1 cellular context compared by ENCODE assay signal in the genomic region with DNA sequence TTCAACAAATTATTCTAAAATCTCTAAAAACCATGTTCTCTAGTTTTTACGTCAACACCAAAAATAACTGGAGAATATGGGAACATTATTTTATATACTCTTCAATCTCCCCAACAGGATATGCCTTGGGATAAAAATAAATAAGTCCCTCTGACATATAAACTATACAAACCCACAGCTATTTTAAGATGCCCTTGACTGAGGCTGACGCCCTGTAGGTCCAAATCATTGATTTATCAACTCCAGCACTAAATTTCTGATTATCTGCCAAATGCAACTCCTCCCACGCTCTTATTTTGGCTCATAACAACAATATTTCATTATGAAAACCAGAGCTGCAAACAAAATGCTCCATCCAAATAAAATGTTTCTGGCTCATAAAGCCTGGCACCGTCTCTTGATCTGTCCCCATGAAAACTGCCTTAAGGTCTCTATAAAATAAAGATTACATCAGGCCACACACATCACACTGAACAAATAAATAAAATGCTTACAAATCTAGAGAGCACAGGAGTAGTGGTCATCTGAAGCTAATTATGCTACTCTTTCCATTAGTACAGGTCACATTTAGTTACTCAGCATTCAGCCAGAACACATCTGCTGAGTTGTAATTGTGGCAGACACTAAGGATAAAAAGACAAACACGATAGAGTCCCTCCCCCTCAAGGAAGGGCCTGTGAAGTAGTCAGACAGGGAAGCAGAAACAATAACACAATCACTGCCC.
A peak's percentile ranks its signal among the peaks of the same experiment; 100 is the strongest.
TF ChIP-seq lines count a peak whose summit lies in the region.

No MANE protein-coding gene starts in this region.

TF ChIP-seq in HEK293, 187 proteins besides CTCF, POLR2A, EP300 and RAD21 (continued from another document and continues in another):
- TF ChIP-seq, protein P1, sequence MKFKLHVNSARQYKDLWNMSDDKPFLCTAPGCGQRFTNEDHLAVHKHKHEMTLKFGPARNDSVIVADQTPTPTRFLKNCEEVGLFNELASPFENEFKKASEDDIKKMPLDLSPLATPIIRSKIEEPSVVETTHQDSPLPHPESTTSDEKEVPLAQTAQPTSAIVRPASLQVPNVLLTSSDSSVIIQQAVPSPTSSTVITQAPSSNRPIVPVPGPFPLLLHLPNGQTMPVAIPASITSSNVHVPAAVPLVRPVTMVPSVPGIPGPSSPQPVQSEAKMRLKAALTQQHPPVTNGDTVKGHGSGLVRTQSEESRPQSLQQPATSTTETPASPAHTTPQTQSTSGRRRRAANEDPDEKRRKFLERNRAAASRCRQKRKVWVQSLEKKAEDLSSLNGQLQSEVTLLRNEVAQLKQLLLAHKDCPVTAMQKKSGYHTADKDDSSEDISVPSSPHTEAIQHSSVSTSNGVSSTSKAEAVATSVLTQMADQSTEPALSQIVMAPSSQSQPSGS (tag by site-specific recombination; IDR thresholded peaks at IDR 0.05; ENCODE audit: low read depth): no peak
- TF ChIP-seq, protein P2, sequence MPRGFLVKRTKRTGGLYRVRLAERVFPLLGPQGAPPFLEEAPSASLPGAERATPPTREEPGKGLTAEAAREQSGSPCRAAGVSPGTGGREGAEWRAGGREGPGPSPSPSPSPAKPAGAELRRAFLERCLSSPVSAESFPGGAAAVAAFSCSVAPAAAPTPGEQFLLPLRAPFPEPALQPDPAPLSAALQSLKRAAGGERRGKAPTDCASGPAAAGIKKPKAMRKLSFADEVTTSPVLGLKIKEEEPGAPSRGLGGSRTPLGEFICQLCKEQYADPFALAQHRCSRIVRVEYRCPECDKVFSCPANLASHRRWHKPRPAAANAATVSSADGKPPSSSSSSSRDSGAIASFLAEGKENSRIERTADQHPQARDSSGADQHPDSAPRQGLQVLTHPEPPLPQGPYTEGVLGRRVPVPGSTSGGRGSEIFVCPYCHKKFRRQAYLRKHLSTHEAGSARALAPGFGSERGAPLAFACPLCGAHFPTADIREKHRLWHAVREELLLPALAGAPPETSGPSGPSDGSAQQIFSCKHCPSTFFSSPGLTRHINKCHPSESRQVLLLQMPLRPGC (tag by site-specific recombination; IDR thresholded peaks at IDR 0.05): peak; percentile 58
- TF ChIP-seq KLF16 (tag by site-specific recombination; IDR thresholded peaks at IDR 0.05) (0 out of 2 replicates have a peak, but pooled peaks have one; percentile 29), OSR2 (tag by site-specific recombination; IDR thresholded peaks at IDR 0.05) (peak; percentile 92), ZNF600 (tag by site-specific recombination; IDR thresholded peaks at IDR 0.05) (peak; percentile 96), ZBTB48 (tag by site-specific recombination; IDR thresholded peaks at IDR 0.05) (no peak), ZNF76 (tag by site-specific recombination; IDR thresholded peaks at IDR 0.05; ENCODE audit: borderline replicate concordance, low read depth) (no peak), ZBTB20 (tag by site-specific recombination; IDR thresholded peaks at IDR 0.05) (peak; percentile 10; the same call in 1 of the 2 replicates), ZFP41 (tag by site-specific recombination; IDR thresholded peaks at IDR 0.05; ENCODE audit: borderline replicate concordance) (no peak), IKZF3 (tag by site-specific recombination; IDR thresholded peaks at IDR 0.05) (peak; percentile 40; the same call in 1 of the 2 replicates), GLIS2 (tag by site-specific recombination; IDR thresholded peaks at IDR 0.05) (no peak), KLF10 (tag by site-specific recombination; IDR thresholded peaks at IDR 0.05) (peak; percentile 61), ZNF596 (tag by site-specific recombination; IDR thresholded peaks at IDR 0.05) (0 out of 2 replicates have a peak, but pooled peaks have one; percentile 11), ZNF529 (tag by site-specific recombination; IDR thresholded peaks at IDR 0.05; ENCODE audit: insufficient replicate concordance) (no peak), MZF1 (tag by site-specific recombination; IDR thresholded peaks at IDR 0.05; ENCODE audit: borderline replicate concordance) (no peak), ZNF621 (tag by site-specific recombination; IDR thresholded peaks at IDR 0.05) (no peak), YY2 (tag by site-specific recombination; IDR thresholded peaks at IDR 0.05) (no peak), GLI4 (tag by site-specific recombination; IDR thresholded peaks at IDR 0.05) (no peak), ZNF561 (tag by site-specific recombination; IDR thresholded peaks at IDR 0.05; ENCODE audit: borderline replicate concordance) (no peak), ZNF629 (tag by site-specific recombination; IDR thresholded peaks at IDR 0.05) (peak; percentile 75), SETDB1 (IDR thresholded peaks at IDR 0.05; ENCODE audit: insufficient read length, low read length) (no peak), ZNF544 (tag by site-specific recombination; IDR thresholded peaks at IDR 0.05) (no peak), ZBTB1 (tag by site-specific recombination; IDR thresholded peaks at IDR 0.05) (0 out of 2 replicates have a peak, but pooled peaks have one; percentile 24), ZFP3 (tag by site-specific recombination; IDR thresholded peaks at IDR 0.05; ENCODE audit: low read depth) (no peak), BCL11B (tag by site-specific recombination; IDR thresholded peaks at IDR 0.05; ENCODE audit: low read depth) (no peak), ZNF155 (tag by site-specific recombination; IDR thresholded peaks at IDR 0.05) (no peak), ZNF623 (tag by site-specific recombination; IDR thresholded peaks at IDR 0.05) (no peak), ZNF660 (tag by site-specific recombination; IDR thresholded peaks at IDR 0.05) (0 out of 2 replicates have a peak, but pooled peaks have one; percentile 8), SP7 (tag by site-specific recombination; IDR thresholded peaks at IDR 0.05) (peak; percentile 58)
- TF ChIP-seq, protein P3, sequence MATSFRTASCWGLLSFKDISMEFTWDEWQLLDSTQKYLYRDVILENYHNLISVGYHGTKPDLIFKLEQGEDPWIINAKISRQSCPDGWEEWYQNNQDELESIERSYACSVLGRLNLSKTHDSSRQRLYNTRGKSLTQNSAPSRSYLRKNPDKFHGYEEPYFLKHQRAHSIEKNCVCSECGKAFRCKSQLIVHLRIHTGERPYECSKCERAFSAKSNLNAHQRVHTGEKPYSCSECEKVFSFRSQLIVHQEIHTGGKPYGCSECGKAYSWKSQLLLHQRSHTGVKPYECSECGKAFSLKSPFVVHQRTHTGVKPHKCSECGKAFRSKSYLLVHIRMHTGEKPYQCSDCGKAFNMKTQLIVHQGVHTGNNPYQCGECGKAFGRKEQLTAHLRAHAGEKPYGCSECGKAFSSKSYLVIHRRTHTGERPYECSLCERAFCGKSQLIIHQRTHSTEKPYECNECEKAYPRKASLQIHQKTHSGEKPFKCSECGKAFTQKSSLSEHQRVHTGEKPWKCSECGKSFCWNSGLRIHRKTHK (tag by site-specific recombination; IDR thresholded peaks at IDR 0.05): no peak
- TF ChIP-seq, protein P4, sequence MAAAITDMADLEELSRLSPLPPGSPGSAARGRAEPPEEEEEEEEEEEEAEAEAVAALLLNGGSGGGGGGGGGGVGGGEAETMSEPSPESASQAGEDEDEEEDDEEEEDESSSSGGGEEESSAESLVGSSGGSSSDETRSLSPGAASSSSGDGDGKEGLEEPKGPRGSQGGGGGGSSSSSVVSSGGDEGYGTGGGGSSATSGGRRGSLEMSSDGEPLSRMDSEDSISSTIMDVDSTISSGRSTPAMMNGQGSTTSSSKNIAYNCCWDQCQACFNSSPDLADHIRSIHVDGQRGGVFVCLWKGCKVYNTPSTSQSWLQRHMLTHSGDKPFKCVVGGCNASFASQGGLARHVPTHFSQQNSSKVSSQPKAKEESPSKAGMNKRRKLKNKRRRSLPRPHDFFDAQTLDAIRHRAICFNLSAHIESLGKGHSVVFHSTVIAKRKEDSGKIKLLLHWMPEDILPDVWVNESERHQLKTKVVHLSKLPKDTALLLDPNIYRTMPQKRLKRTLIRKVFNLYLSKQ (tag by site-specific recombination; IDR thresholded peaks at IDR 0.05; ENCODE audit: borderline replicate concordance): no peak
- TF ChIP-seq, protein P5, sequence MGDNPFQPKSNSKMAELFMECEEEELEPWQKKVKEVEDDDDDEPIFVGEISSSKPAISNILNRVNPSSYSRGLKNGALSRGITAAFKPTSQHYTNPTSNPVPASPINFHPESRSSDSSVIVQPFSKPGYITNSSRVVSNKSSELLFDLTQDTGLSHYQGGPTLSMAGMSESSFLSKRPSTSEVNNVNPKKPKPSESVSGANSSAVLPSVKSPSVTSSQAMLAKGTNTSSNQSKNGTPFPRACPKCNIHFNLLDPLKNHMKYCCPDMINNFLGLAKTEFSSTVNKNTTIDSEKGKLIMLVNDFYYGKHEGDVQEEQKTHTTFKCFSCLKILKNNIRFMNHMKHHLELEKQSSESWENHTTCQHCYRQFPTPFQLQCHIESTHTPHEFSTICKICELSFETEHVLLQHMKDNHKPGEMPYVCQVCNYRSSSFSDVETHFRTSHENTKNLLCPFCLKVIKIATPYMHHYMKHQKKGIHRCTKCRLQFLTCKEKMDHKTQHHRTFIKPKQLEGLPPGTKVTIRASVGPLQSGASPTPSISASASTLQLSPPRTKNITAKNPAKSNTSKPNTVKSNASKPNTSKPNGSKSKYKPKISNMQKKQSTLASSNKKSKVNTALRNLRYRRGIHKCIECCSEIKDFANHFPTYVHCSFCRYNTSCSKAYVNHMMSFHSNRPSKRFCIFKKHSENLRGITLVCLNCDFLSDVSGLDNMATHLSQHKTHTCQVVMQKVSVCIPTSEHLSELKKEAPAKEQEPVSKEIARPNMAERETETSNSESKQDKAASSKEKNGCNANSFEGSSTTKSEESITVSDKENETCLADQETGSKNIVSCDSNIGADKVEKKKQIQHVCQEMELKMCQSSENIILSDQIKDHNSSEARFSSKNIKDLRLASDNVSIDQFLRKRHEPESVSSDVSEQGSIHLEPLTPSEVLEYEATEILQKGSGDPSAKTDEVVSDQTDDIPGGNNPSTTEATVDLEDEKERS (tag by site-specific recombination; IDR thresholded peaks at IDR 0.05): no peak
- TF ChIP-seq, protein P6, sequence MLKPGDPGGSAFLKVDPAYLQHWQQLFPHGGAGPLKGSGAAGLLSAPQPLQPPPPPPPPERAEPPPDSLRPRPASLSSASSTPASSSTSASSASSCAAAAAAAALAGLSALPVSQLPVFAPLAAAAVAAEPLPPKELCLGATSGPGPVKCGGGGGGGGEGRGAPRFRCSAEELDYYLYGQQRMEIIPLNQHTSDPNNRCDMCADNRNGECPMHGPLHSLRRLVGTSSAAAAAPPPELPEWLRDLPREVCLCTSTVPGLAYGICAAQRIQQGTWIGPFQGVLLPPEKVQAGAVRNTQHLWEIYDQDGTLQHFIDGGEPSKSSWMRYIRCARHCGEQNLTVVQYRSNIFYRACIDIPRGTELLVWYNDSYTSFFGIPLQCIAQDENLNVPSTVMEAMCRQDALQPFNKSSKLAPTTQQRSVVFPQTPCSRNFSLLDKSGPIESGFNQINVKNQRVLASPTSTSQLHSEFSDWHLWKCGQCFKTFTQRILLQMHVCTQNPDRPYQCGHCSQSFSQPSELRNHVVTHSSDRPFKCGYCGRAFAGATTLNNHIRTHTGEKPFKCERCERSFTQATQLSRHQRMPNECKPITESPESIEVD (tag by site-specific recombination; IDR thresholded peaks at IDR 0.05): peak; percentile 74
- TF ChIP-seq, protein P7, sequence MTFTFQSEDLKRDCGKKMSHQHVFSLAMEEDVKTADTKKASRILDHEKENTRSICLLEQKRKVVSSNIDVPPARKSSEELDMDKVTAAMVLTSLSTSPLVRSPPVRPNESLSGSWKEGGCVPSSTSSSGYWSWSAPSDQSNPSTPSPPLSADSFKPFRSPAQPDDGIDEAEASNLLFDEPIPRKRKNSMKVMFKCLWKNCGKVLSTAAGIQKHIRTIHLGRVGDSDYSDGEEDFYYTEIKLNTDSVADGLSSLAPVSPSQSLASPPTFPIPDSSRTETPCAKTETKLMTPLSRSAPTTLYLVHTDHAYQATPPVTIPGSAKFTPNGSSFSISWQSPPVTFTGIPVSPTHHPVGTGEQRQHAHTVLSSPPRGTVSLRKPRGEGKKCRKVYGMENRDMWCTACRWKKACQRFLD (tag by site-specific recombination; IDR thresholded peaks at IDR 0.05): no peak
- TF ChIP-seq, protein P8, sequence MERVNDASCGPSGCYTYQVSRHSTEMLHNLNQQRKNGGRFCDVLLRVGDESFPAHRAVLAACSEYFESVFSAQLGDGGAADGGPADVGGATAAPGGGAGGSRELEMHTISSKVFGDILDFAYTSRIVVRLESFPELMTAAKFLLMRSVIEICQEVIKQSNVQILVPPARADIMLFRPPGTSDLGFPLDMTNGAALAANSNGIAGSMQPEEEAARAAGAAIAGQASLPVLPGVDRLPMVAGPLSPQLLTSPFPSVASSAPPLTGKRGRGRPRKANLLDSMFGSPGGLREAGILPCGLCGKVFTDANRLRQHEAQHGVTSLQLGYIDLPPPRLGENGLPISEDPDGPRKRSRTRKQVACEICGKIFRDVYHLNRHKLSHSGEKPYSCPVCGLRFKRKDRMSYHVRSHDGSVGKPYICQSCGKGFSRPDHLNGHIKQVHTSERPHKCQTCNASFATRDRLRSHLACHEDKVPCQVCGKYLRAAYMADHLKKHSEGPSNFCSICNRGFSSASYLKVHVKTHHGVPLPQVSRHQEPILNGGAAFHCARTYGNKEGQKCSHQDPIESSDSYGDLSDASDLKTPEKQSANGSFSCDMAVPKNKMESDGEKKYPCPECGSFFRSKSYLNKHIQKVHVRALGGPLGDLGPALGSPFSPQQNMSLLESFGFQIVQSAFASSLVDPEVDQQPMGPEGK (tag by site-specific recombination; IDR thresholded peaks at IDR 0.05): no peak
- TF ChIP-seq, protein P9, sequence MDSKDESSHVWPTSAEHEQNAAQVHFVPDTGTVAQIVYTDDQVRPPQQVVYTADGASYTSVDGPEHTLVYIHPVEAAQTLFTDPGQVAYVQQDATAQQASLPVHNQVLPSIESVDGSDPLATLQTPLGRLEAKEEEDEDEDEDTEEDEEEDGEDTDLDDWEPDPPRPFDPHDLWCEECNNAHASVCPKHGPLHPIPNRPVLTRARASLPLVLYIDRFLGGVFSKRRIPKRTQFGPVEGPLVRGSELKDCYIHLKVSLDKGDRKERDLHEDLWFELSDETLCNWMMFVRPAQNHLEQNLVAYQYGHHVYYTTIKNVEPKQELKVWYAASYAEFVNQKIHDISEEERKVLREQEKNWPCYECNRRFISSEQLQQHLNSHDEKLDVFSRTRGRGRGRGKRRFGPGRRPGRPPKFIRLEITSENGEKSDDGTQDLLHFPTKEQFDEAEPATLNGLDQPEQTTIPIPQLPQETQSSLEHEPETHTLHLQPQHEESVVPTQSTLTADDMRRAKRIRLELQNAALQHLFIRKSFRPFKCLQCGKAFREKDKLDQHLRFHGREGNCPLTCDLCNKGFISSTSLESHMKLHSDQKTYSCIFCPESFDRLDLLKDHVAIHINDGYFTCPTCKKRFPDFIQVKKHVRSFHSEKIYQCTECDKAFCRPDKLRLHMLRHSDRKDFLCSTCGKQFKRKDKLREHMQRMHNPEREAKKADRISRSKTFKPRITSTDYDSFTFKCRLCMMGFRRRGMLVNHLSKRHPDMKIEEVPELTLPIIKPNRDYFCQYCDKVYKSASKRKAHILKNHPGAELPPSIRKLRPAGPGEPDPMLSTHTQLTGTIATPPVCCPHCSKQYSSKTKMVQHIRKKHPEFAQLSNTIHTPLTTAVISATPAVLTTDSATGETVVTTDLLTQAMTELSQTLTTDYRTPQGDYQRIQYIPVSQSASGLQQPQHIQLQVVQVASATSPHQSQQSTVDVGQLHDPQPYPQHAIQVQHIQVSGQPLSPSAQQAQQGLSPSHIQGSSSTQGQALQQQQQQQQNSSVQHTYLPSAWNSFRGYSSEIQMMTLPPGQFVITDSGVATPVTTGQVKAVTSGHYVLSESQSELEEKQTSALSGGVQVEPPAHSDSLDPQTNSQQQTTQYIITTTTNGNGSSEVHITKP (tag by site-specific recombination; IDR thresholded peaks at IDR 0.05): no peak
